1 cellular context compared by ENCODE assay signal in genomic region chr10:32207544-32207943, GRCh38.
TF ChIP-seq lines count a peak whose summit lies in the region.

No MANE protein-coding gene starts in this region.

TF ChIP-seq in GM23338, 12 proteins besides CTCF, POLR2A, EP300 and RAD21 (continued from another document):
- TF ChIP-seq ZNF462 (CRISPR knock-in tag; IDR thresholded peaks at IDR 0.05) (no peak), POLR2AphosphoS5 (IDR thresholded peaks at IDR 0.05; ENCODE audit: low read depth) (no peak), STAT1 (IDR thresholded peaks at IDR 0.05; ENCODE audit: unreplicated experiment) (no peak), JUNB (IDR thresholded peaks at IDR 0.05; ENCODE audit: unreplicated experiment) (no peak)
TF ChIP-seq in GM23338: peak in this region for 0.
